14 cellular contexts compared by ENCODE assay signal in genomic region chr6:39227476-39227875, GRCh38. TPM values are rescaled to one million over a fixed set of nuclear protein-coding genes. Genes with fewer than 3 reads are reported as not detected.
DNase-seq lines count a peak whose midpoint lies in the region; ATAC-seq, FAIRE-seq and TF ChIP-seq lines count a peak whose summit lies in the region.
"Had no signal": no experiment of that assay in that cellular context is flagged by ENCODE, and none has a peak within 500 bp of the region (broad histone marks: within the 10 kb centered on the region; RNA-seq: fewer than 3 reads in every experiment).

No MANE protein-coding gene starts in this region.

- no peaks in the 10 kb centered on the region for H3K9me1 ChIP-seq in K562 (ENCODE audit: control insufficient read depth, insufficient read depth, low read length)

- CTCF ChIA-PET in HepG2 (lab: Yijun Ruan, JAX; ENCODE audit: low intra/inter-chr PET ratio, low total read pairs) (no interaction called here), K562 (lab: Yijun Ruan, JAX; ENCODE audit: low intra/inter-chr PET ratio) (no interaction called here)

- DNase-seq in HepG2 (ENCODE audit: low spot score) (no peak), K562 (ENCODE audit: extremely low read depth in 1 of 4, low spot score in 3 of 4) (no peak), RPMI8226 (no peak)
- DNase-seq: BE2C; IMR-90; left ventricle myocardium superior; NCI-H446 treated with DMSO at 0.1 percent for 48 hours; stimulated activated naive CD4-positive, alpha-beta T cell had no signal

- TF ChIP-seq EP300 in HepG2 (IDR thresholded peaks at IDR 0.05; ENCODE audit: low read depth in 2 of 2, low read length in 2 of 2) (no peak), HepG2 (CRISPR knock-in tag; IDR thresholded peaks at IDR 0.05; ENCODE audit: borderline replicate concordance) (no peak), K562 (IDR thresholded peaks at IDR 0.05; ENCODE audit: low read length) (no peak)

- H3K27me3 ChIP-seq in liver (ENCODE audit: control insufficient read depth in 4 of 4, insufficient read depth in 4 of 4, low read length in 3 of 4) (no peaks in the 10 kb centered on the region), HepG2 (ENCODE audit: control insufficient read depth in 1 of 2, insufficient read depth in 2 of 2, low read length in 2 of 2) (peaks cover 0 to 23% of the 10 kb centered on the region in 2 experiments; a peak in 4 of 5 replicates), K562 (ENCODE audit: control insufficient read depth in 2 of 2, insufficient read depth in 2 of 2, low read length in 2 of 2) (no peaks in the 10 kb centered on the region), mucosa of rectum (ENCODE audit: control insufficient read depth in 2 of 2, insufficient read depth in 2 of 2, low read length in 2 of 2) (no peaks in the 10 kb centered on the region)

- TF ChIP-seq CTCF in liver (IDR thresholded peaks at IDR 0.05; ENCODE audit: low read depth, low read length, missing input control) (no peak), HepG2 (CRISPR knock-in tag; IDR thresholded peaks at IDR 0.05) (no peak), K562 (IDR thresholded peaks at IDR 0.05 in 2 of 3, conservative IDR thresholded peaks at IDR 0.05 in 1 of 3; ENCODE audit: insufficient read depth in 2 of 3, low read depth in 1 of 3, low read length in 3 of 3) (no peak)

- H2AFZ ChIP-seq in HepG2 (ENCODE audit: low read length) (no peak overlapping the region), K562 (ENCODE audit: low read depth, low read length) (no peak overlapping the region)

- TF ChIP-seq POLR2A in HepG2 (IDR thresholded peaks at IDR 0.05; ENCODE audit: insufficient read depth in 1 of 2, low read depth in 2 of 2, low read length in 2 of 2) = no peak
- TF ChIP-seq POLR2A in K562 (conservative IDR thresholded peaks at IDR 0.05) = no peak

- H3K27ac ChIP-seq in liver (ENCODE audit: low read depth in 1 of 2, low read length in 2 of 2) = peak overlapping the region; percentile 87 to 91
- H3K27ac ChIP-seq in HepG2 (ENCODE audit: extremely low read length, insufficient read depth, low read length) = no peak overlapping the region
- peak overlapping the region; percentile 92 for H3K27ac ChIP-seq in K562 (ENCODE audit: extremely low read depth, low read depth, low read length)
- peak overlapping the region; percentile 78 to 84 for H3K27ac ChIP-seq in mucosa of rectum (ENCODE audit: low read depth in 2 of 2, low read length in 2 of 2)
- H3K27ac ChIP-seq: SJSA1 had no signal

- peak overlapping the region; percentile 21 to 85 for H3K9ac ChIP-seq in liver (ENCODE audit: low read depth in 1 of 2, low read length in 2 of 2)
- H3K9ac ChIP-seq in HepG2 (ENCODE audit: insufficient read depth, low read depth, low read length) = no peak overlapping the region
- peak overlapping the region; percentile 82 to 96; a peak in 3 of 4 replicates for H3K9ac ChIP-seq in K562 (ENCODE audit: insufficient read depth in 1 of 2, low read depth in 2 of 2, low read length in 2 of 2)
- H3K9ac ChIP-seq in mucosa of rectum (ENCODE audit: low read depth in 1 of 2, low read length in 2 of 2) = peak overlapping the region in 1 of 2 donors; percentile 76

- H3K4me2 ChIP-seq in HepG2 (ENCODE audit: low read depth, low read length) = no peak overlapping the region
- peak overlapping the region; percentile 91 for H3K4me2 ChIP-seq in K562 (ENCODE audit: insufficient read depth, low read length)

- intact Hi-C loops in HepG2 (cut with micrococcal nuclease; ENCODE audit: unreplicated experiment) = no loop called here
- intact Hi-C loops in K562 (cut with micrococcal nuclease) = loop anchor here (5.0 to 10.0 kb wide), 2 partner anchors 60 to 113 kb away; partner anchors contain the start of gene SAYSD1

- 42% methylated on average over 9 of the region's 9 CpGs for WGBS in liver
- 52% methylated on average over 9 of the region's 9 CpGs for WGBS in HepG2 (ENCODE audit: low lambda C conversion rate)
- WGBS in K562 (ENCODE audit: insufficient coverage, low coverage, missing lambda C conversion rate) = 0% methylated on average over 9 of the region's 9 CpGs

- no peak for TF ChIP-seq RAD21 in liver (IDR thresholded peaks at IDR 0.05)
- TF ChIP-seq RAD21 in HepG2 (CRISPR knock-in tag; IDR thresholded peaks at IDR 0.05) = no peak
- no peak for TF ChIP-seq RAD21 in K562 (CRISPR knock-in tag; conservative IDR thresholded peaks at IDR 0.05 in 1 of 2, IDR thresholded peaks at IDR 0.05 in 1 of 2)

- H3K79me2 ChIP-seq in HepG2 (ENCODE audit: insufficient read depth, low read length) = no peaks in the 10 kb centered on the region
- H3K79me2 ChIP-seq in K562 (ENCODE audit: control insufficient read depth, insufficient read depth, low read length) = peaks cover 68% of the 10 kb centered on the region

- BruUV-seq in HepG2 (replicated peaks; lab: Mats Ljungman, UMichigan) (no TSS peak), K562 (replicated peaks; lab: Mats Ljungman, UMichigan) (no TSS peak)

- in situ Hi-C loops in HepG2 (cut with HindIII; ENCODE audit: extremely low pct_ligation_motif_present, low pct_unique_long_range_greater_than_20kb) = no loop called here
- in situ Hi-C loops in K562 (cut with MboI) = no loop called here

- FAIRE-seq in HepG2 (lab: Jason Lieb, UNC) = no peak
- no peak for FAIRE-seq in K562 (lab: Jason Lieb, UNC)

- peak overlapping the region; percentile 75 to 82 (median 80) for H3K4me3 ChIP-seq in liver (ENCODE audit: low read depth in 1 of 3, low read length in 3 of 3)
- H3K4me3 ChIP-seq in HepG2 (replicated peaks in 1 of 3; ENCODE audit: insufficient read depth in 1 of 3, low read depth in 2 of 3, low read length in 3 of 3) = no peak overlapping the region
- peak overlapping the region; percentile 73 for H3K4me3 ChIP-seq in K562
- peak overlapping the region; percentile 68 to 84 for H3K4me3 ChIP-seq in mucosa of rectum (ENCODE audit: low read length in 2 of 2)
- H3K4me3 ChIP-seq: SJSA1 had no signal

- H3K4me1 ChIP-seq in liver (ENCODE audit: control insufficient read depth in 4 of 4, insufficient read depth in 4 of 4, low read length in 3 of 4) (peaks cover 12 to 60% (median 51%) of the 10 kb centered on the region in 4 donors), HepG2 (ENCODE audit: insufficient read depth, low read length) (peaks cover 9% of the 10 kb centered on the region), K562 (replicated peaks in 1 of 2; ENCODE audit: control insufficient read depth in 2 of 2, insufficient read depth in 2 of 2, low read length in 2 of 2) (peaks cover 47% of the 10 kb centered on the region in 2 experiments), mucosa of rectum (ENCODE audit: control insufficient read depth in 2 of 2, insufficient read depth in 2 of 2, low read length in 2 of 2) (peaks cover 44 to 45% of the 10 kb centered on the region in 2 donors)
- H3K4me1 ChIP-seq: BE2C had no signal

- H3K9me3 ChIP-seq in liver (ENCODE audit: control insufficient read depth in 4 of 4, low read length in 3 of 4) (no peaks in the 10 kb centered on the region), HepG2 (ENCODE audit: low read length) (no peaks in the 10 kb centered on the region), K562 (replicated peaks; ENCODE audit: control insufficient read depth, insufficient read depth, low read depth, low read length) (no peaks in the 10 kb centered on the region), mucosa of rectum (ENCODE audit: control insufficient read depth in 2 of 2, low read length in 2 of 2) (no peaks in the 10 kb centered on the region)
- H3K9me3 ChIP-seq: BE2C, SJSA1 had no signal

- ATAC-seq in HepG2 (no peak), K562 (no peak), HG03469 (IDR thresholded peaks at IDR 0.05; ENCODE audit: unreplicated experiment) (no peak), GM18502 (IDR thresholded peaks at IDR 0.05; ENCODE audit: poor library complexity, unreplicated experiment) (no peak), GM18909 (IDR thresholded peaks at IDR 0.05; ENCODE audit: poor library complexity, unreplicated experiment) (no peak)
- ATAC-seq: left ventricle myocardium superior had no signal

- POLR2A ChIA-PET in HepG2 (lab: Yijun Ruan, JAX) (no interaction called here), K562 (lab: Yijun Ruan, JAX) (interaction anchor here (0.5 to 4.3 kb wide), 10 partner anchors 9 to 1305 kb away, joined by 3 to 33 read pairs (median 5); partner anchors contain the start of gene SAYSD1)

- H4K20me1 ChIP-seq in HepG2 (ENCODE audit: insufficient read depth, low read length) (no peaks in the 10 kb centered on the region), K562 (replicated peaks; ENCODE audit: control insufficient read depth, insufficient read depth, low read length) (peaks cover 5% of the 10 kb centered on the region; the same call in 1 of the 2 replicates)

- H3K36me3 ChIP-seq in liver (ENCODE audit: control insufficient read depth in 4 of 4, insufficient read depth in 3 of 4, low read depth in 1 of 4, low read length in 3 of 4) (no peaks in the 10 kb centered on the region), HepG2 (replicated peaks in 1 of 2; ENCODE audit: control insufficient read depth in 1 of 2, insufficient read depth in 2 of 2, low read length in 2 of 2) (no peaks in the 10 kb centered on the region), K562 (ENCODE audit: control insufficient read depth, insufficient read depth, low read length) (peaks cover 38% of the 10 kb centered on the region), mucosa of rectum (ENCODE audit: control insufficient read depth in 2 of 2, insufficient read depth in 2 of 2, low read length in 2 of 2) (no peaks in the 10 kb centered on the region)
- H3K36me3 ChIP-seq: BE2C, SJSA1 had no signal

RNA-seq across cellular contexts. Expression of gene KCNK5, which starts 1.8 kb away (rescaled TPM):
- total RNA-seq in liver (10 to 100 TPM in 1 of 2 donors, 1 to 10 TPM in 1; 3.7 to 19.1 TPM), HepG2 (2016; rRNA removed; fragmentation: Illumina TruSeq; extraction: Trizol) (0.04 TPM in 1 of 2 replicates, not detected in the other), K562 (2014; rRNA removed) (35.5 and 38.0 TPM in 2 replicates), K562 (2014; rRNA removed; fragmentation: Illumina TruSeq; extraction: Trizol) (12.7 and 15.0 TPM in 2 replicates), K562 (2015; rRNA removed; fragmentation: Illumina TruSeq; extraction: Trizol) (26.1 and 27.1 TPM in 2 replicates), K562 (2021) (41.6 and 45.8 TPM in 2 replicates)
- polyA plus RNA-seq in liver (1 to 10 TPM; 5.4 to 9.6 TPM), HepG2 (2011; rRNA removed) (0.03 TPM in 1 of 2 replicates, not detected in the other), K562 (2011; rRNA removed) (17.5 and 24.6 TPM in 2 replicates), K562 (2014; fragmentation: Illumina TruSeq; extraction: Trizol) (25.8 and 31.8 TPM in 2 replicates), K562 (2014; fragmentation: Nextera tagmentation; extraction: Ambion mirVana) (1 to 10 TPM; 1.5 to 1.9 TPM), K562 (2014; rRNA removed) (25.6 and 31.5 TPM in 2 replicates)
- not detected in 2 replicates for total RNA-seq in HepG2 (2016; cell fraction: cytosol; rRNA removed; fragmentation: Illumina TruSeq; extraction: Trizol; ENCODE audit: low read depth)
- 0.04 TPM in 1 of 2 replicates, not detected in the other for total RNA-seq in HepG2 (2016; cell fraction: insoluble cytoplasmic fraction; rRNA removed; fragmentation: Illumina TruSeq; extraction: Trizol)
- not detected in 2 replicates for total RNA-seq in HepG2 (2016; cell fraction: membrane; rRNA removed; fragmentation: Illumina TruSeq; extraction: Trizol)
- total RNA-seq in HepG2 (2016; cell fraction: nucleus; rRNA removed; fragmentation: Illumina TruSeq; extraction: Trizol) = not detected in 2 replicates
- 0.01 TPM in 1 of 2 replicates, not detected in the other for polyA plus RNA-seq in HepG2 (2011; cell fraction: cytosol; rRNA removed)
- polyA plus RNA-seq in HepG2 (2011; cell fraction: nucleus; rRNA removed) = not detected in 2 replicates
- polyA plus RNA-seq in HepG2 (2012) = not detected in 2 replicates
- not detected in 2 replicates for polyA plus RNA-seq in HepG2 (2016; cell fraction: cytosol; fragmentation: Illumina TruSeq; extraction: Trizol; ENCODE audit: low read depth)
- not detected in 2 replicates for polyA plus RNA-seq in HepG2 (2016; cell fraction: insoluble cytoplasmic fraction; fragmentation: Illumina TruSeq; extraction: Trizol; ENCODE audit: low read depth)
- not detected in 2 replicates for polyA plus RNA-seq in HepG2 (2016; cell fraction: membrane; fragmentation: Illumina TruSeq; extraction: Trizol; ENCODE audit: low read depth)
- polyA plus RNA-seq in HepG2 (2016; cell fraction: nucleus; fragmentation: Illumina TruSeq; extraction: Trizol; ENCODE audit: insufficient read depth, low read depth) = not detected in 2 replicates
- polyA minus RNA-seq in HepG2 (2011; rRNA and poly(A)+ RNA removed; ENCODE audit: low replicate concordance) = 9.6 TPM in 1 of 2 replicates, not detected in the other
- polyA minus RNA-seq in HepG2 (2011; cell fraction: cytosol; rRNA and poly(A)+ RNA removed) = not detected in 2 replicates
- not detected in 2 replicates for polyA minus RNA-seq in HepG2 (2011; cell fraction: nucleus; rRNA and poly(A)+ RNA removed)
- total RNA-seq in K562 (2011; cell fraction: chromatin; rRNA removed; ENCODE audit: low replicate concordance) = 39.4 and 105 TPM in 2 replicates
- 101 and 127 TPM in 2 replicates for total RNA-seq in K562 (2011; cell fraction: nucleolus; rRNA removed)
- total RNA-seq in K562 (2011; cell fraction: nucleoplasm; rRNA removed) = 65.7 and 73.6 TPM in 2 replicates
- polyA plus RNA-seq in K562 (2011; cell fraction: cytosol; rRNA removed) = 21.1 and 29.2 TPM in 2 replicates
- 43.7 and 67.2 TPM in 2 replicates for polyA plus RNA-seq in K562 (2011; cell fraction: nucleus; rRNA removed)
- polyA plus RNA-seq in K562 (2012) = 31.4 and 32.9 TPM in 2 replicates
- 19.7 and 25.9 TPM in 2 replicates for polyA minus RNA-seq in K562 (2011; rRNA and poly(A)+ RNA removed)
- polyA minus RNA-seq in K562 (2011; cell fraction: cytosol; rRNA and poly(A)+ RNA removed) = 29.4 and 31.6 TPM in 2 replicates
- polyA minus RNA-seq in K562 (2011; cell fraction: nucleus; rRNA and poly(A)+ RNA removed) = 22.3 and 24.7 TPM in 2 replicates
- total RNA-seq: IMR-90, SJSA1 had no signal
- polyA plus RNA-seq: IMR-90 had no signal

Comparison
In these comparisons a context has a peak if more than half of its experiments do, and no peak if none do; other contexts are left out.
1. H3K4me3 ChIP-seq: peak in liver (3 of 3), K562 (single experiment) and mucosa of rectum (2 of 2); none in HepG2 (0 of 3).
2. RNA of gene KCNK5, which starts 1.8 kb away (total RNA-seq): 12.7 to 127 TPM in K562 and 3.7 to 19.1 TPM in liver; 0.04 TPM in HepG2; every median in the first group is over 4 times any median in the second.